ENCODE assay signal across 28 cellular contexts in the genomic region with DNA sequence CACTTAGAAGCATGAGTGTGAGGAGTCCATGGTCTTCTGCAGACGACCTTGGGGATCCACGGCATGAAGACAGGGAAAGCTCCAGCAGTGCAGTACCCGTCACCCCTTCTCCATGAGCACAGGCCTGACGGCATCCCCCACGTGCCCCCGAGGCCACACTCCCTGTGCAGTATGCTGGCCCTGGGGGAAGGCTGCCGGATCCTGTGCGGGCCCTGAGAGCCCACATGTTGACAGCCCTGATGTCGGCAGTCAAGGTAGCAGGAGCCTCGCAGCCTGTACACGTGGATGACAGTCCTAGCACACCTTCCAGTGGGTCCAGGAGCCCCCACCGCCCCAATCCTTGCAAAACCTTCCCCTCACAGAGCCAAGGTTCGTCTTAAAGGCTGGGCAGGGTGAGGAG.
"Had no signal": no experiment of that assay in that cellular context is flagged by ENCODE, and none has a peak within 500 bp of the region (broad histone marks: within the 10 kb centered on the region; RNA-seq: fewer than 3 reads in every experiment).

No MANE protein-coding gene starts in this region.

- H3K4me2 ChIP-seq: hepatocyte had no signal

- H3K4me1 ChIP-seq: colonic mucosa, uterus had no signal

- H2AFZ ChIP-seq: hepatocyte, parathyroid adenoma had no signal

- H3K9ac ChIP-seq: parathyroid adenoma had no signal

- H3K4me3 ChIP-seq: colonic mucosa, gastrocnemius medialis, heart left ventricle, hepatocyte, psoas muscle, skin epidermis, spleen, testis, tibial nerve, upper lobe of right lung, uterus had no signal

- H3K4me1 Mint-ChIP-seq: central memory CD8-positive, alpha-beta T cell; stimulated activated memory B cell treated with anti-CD40 and anti-IgM and Interleukin-4, amounts not matched to agents 10 μg/mL and 1 μg/mL and 100 μg/mL, for 72 hours had no signal

- DNase-seq: colonic mucosa; dermis blood vessel endothelial cell; effector memory CD4-positive, alpha-beta T cell; erythroblast; gastrocnemius medialis; heart left ventricle; kidney; mesenchymal stem cell; midbrain; naive thymus-derived CD8-positive, alpha-beta T cell; nephron progenitor cell; psoas muscle; right cardiac atrium; spleen; stimulated activated CD4-positive, alpha-beta T cell treated with anti-CD3 and anti-CD28 coated beads, Interleukin-4, amount 100 ng/mL, for 4 hours; stimulated activated naive CD8-positive, alpha-beta T cell treated with anti-CD3 and anti-CD28 coated beads, Interleukin-15, Interleukin-2, amounts not matched to agents 100 U/mL and 50 U/mL, for 24 hours; substantia nigra; testis; upper lobe of right lung; uterus had no signal

- H3K4me3 Mint-ChIP-seq: central memory CD8-positive, alpha-beta T cell; naive thymus-derived CD8-positive, alpha-beta T cell; nephron progenitor cell; stimulated activated memory B cell treated with anti-CD40 and anti-IgM and Interleukin-4, amounts not matched to agents 10 μg/mL and 1 μg/mL and 100 μg/mL, for 72 hours had no signal

- H3K79me2 ChIP-seq: hepatocyte, parathyroid adenoma had no signal

- H3K9me3 ChIP-seq: colonic mucosa, gastrocnemius medialis, heart left ventricle, neutrophil, psoas muscle, spleen, testis, tibial nerve, upper lobe of right lung, uterus had no signal

- H3K27me3 ChIP-seq: colonic mucosa, gastrocnemius medialis, hepatocyte, testis, uterus had no signal

- H3K36me3 Mint-ChIP-seq: naive thymus-derived CD8-positive, alpha-beta T cell; stimulated activated memory B cell treated with anti-CD40 and anti-IgM and Interleukin-4, amounts not matched to agents 10 μg/mL and 1 μg/mL and 100 μg/mL, for 72 hours had no signal

- ATAC-seq: gastrocnemius medialis; heart left ventricle; left lobe of liver; naive thymus-derived CD8-positive, alpha-beta T cell; psoas muscle; right cardiac atrium; stimulated activated memory B cell treated with anti-CD40 and anti-IgM and Interleukin-4, amounts not matched to agents 10 μg/mL and 1 μg/mL and 100 μg/mL, for 72 hours; stimulated activated naive CD8-positive, alpha-beta T cell treated with anti-CD3 and anti-CD28 coated beads, Interleukin-15, Interleukin-2, amounts not matched to agents 100 U/mL and 50 U/mL, for 24 hours; upper lobe of right lung had no signal

- H3K9me3 Mint-ChIP-seq: nephron progenitor cell had no signal

- H3K27ac Mint-ChIP-seq: naive thymus-derived CD8-positive, alpha-beta T cell; nephron progenitor cell; stimulated activated memory B cell treated with anti-CD40 and anti-IgM and Interleukin-4, amounts not matched to agents 10 μg/mL and 1 μg/mL and 100 μg/mL, for 72 hours had no signal

- H3K27ac ChIP-seq: colonic mucosa, gastrocnemius medialis, heart left ventricle, hepatocyte, neutrophil, parathyroid adenoma, psoas muscle, skin epidermis, spleen, testis, tibial nerve, upper lobe of right lung, uterus had no signal

- H3K36me3 ChIP-seq: colonic mucosa, gastrocnemius medialis, heart left ventricle, neutrophil, spleen, tibial nerve, upper lobe of right lung, uterus had no signal
